ENCODE assay signal across 21 cellular contexts in the genomic region with DNA sequence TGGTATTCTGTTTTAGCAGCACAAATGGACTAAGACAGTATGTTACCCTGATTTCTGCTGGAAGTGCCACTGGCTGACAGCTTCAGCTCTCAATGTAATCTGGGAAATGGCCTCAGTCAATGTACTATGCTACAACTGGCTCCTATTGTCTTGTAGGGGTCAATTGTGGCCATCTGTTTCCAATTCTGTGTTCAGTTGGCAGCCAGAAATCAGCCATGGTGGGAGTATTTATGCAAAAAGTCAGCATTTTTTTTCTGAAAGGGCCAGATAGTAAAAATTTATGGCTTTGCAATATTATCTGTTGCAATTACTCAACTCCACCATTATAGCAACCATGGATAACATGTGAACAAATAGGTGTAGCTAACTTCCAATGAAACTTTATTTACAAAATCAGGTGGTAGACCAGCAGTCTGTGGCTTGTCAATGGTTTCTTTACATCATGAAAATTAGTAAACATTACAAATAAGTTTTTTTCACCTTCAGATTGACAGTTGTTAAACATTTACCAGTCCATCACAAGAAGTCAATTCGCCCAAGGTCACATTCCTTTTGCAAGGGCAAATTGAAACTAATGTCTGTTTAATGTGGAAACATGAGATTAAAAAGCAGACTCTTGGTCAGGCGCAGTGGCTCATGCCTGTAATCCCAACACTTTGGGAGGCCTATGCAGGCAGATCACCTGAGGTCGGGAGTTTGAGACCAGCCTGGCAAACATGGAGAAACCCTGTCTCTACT. TPM values are rescaled to one million over a fixed set of nuclear protein-coding genes. Genes with fewer than 3 reads are reported as not detected.
"Had no signal": no experiment of that assay in that cellular context is flagged by ENCODE, and none has a peak within 500 bp of the region (broad histone marks: within the 10 kb centered on the region; RNA-seq: fewer than 3 reads in every experiment).

No MANE protein-coding gene starts in this region.

- ATAC-seq: activated CD8-positive, alpha-beta T cell treated with anti-CD3 and anti-CD28 coated beads, Interleukin-2, amount 10 ng/mL, durations not matched to agents 7 days and 5 days had no signal

- DNase-seq: activated CD4-positive, alpha-beta T cell treated with anti-CD3 and anti-CD28 coated beads for 48 hours; activated CD4-positive, alpha-beta T cell treated with anti-CD3 and anti-CD28 coated beads, Interleukin-2, amount 50 U/mL, for 4 hours; activated CD4-positive, CD25-positive, alpha-beta regulatory T cell treated with anti-CD3 and anti-CD28 coated beads, Interleukin-2, amount 50 U/mL, for 72 hours; activated CD8-positive, alpha-beta memory T cell treated with anti-CD3 and anti-CD28 coated beads, Interleukin-2, amount 50 U/mL, for 48 hours; activated CD8-positive, alpha-beta T cell treated with anti-CD3 and anti-CD28 coated beads, Interleukin-2, amount 10 ng/mL, durations not matched to agents 7 days and 5 days; activated naive CD4-positive, alpha-beta T cell; activated T-cell treated with anti-CD3 and anti-CD28 coated beads, Interleukin-2, amount 50 U/mL, for 1 hour; aorta; MG63; MV-4-11; NCI-H1092 treated with DMSO at 0.1 percent for 48 hours; NCI-H1436; NCI-H1694 treated with DMSO at 0.1 percent for 48 hours; NCI-H2029 treated with DMSO at 0.1 percent for 48 hours; NCI-H345; NCI-H510A; NCI-H526 treated with DMSO at 0.1 percent for 48 hours; NCI-H82; SIG-M5; T-helper 1 cell had no signal

- H3K4me3 ChIP-seq: MG63 had no signal

- H3K27me3 ChIP-seq: MG63 had no signal

- H3K36me3 ChIP-seq: MG63 had no signal

RNA-seq across cellular contexts. Expression of gene TSHZ2, which starts 58.3 kb away (rescaled TPM):
- total RNA-seq: OCI-LY7 had no signal
